In genomic region chr22:31295831-31296230, GRCh38 we compare ENCODE assay signal across 11 cellular contexts. TPM values are rescaled to one million over a fixed set of nuclear protein-coding genes. Genes with fewer than 3 reads are reported as not detected.
DNase-seq lines count a peak whose midpoint lies in the region; ATAC-seq and TF ChIP-seq lines count a peak whose summit lies in the region.
"Had no signal": no experiment of that assay in that cellular context is flagged by ENCODE, and none has a peak within 500 bp of the region (broad histone marks: within the 10 kb centered on the region; RNA-seq: fewer than 3 reads in every experiment).

No MANE protein-coding gene starts in this region.

- CTCF ChIA-PET in mammary epithelial cell (lab: Charles Lee; ENCODE audit: low non-redundant PET), result no interaction called here

- H3K9ac ChIP-seq in mammary epithelial cell (ENCODE audit: insufficient read depth, low read length), result no peak overlapping the region

- no peaks in the 10 kb centered on the region for H3K79me2 ChIP-seq in mammary epithelial cell (ENCODE audit: insufficient read depth, low read length)

- dilution Hi-C loops in mammary epithelial cell (cut with HindIII; ENCODE audit: low sequenced_read_pairs), result no loop called here

- WGBS in mammary epithelial cell (ENCODE audit: low coverage, missing lambda C conversion rate), result 100% methylated on average over 1 of the region's 1 CpG

- ATAC-seq in natural killer cell treated with Interleukin-12 subunit alpha and Interleukin-12 subunit beta and Interleukin-15 and Interleukin-18, amount 100 ng/mL, for 72 hours, result no peak
- no peak for ATAC-seq in natural killer cell

- BruUV-seq in mammary epithelial cell (replicated peaks; lab: Mats Ljungman, UMichigan), result no TSS peak

- H3K27me3 Mint-ChIP-seq in natural killer cell treated with Interleukin-12 subunit alpha and Interleukin-12 subunit beta and Interleukin-15 and Interleukin-18, amount 100 ng/mL, for 72 hours, result no peaks in the 10 kb centered on the region
- H3K27me3 Mint-ChIP-seq in natural killer cell (ENCODE audit: low read depth in 2 of 2), result no peaks in the 10 kb centered on the region

- H2AFZ ChIP-seq in mammary epithelial cell (ENCODE audit: low read depth, low read length), result peak overlapping the region; percentile 19

- TF ChIP-seq CTCF in natural killer cell (IDR thresholded peaks at IDR 0.05) (no peak), mammary epithelial cell (conservative IDR thresholded peaks at IDR 0.05 in 1 of 2, IDR thresholded peaks at IDR 0.05 in 1 of 2; ENCODE audit: extremely low read depth in 1 of 2, insufficient read depth in 1 of 2, low read depth in 1 of 2, low read length in 2 of 2) (no peak), BE2C (IDR thresholded peaks at IDR 0.05; ENCODE audit: low read depth, low read length) (no peak)

- no peaks in the 10 kb centered on the region for H3K9me3 Mint-ChIP-seq in natural killer cell treated with Interleukin-12 subunit alpha and Interleukin-12 subunit beta and Interleukin-15 and Interleukin-18, amount 100 ng/mL, for 72 hours
- H3K9me3 Mint-ChIP-seq in natural killer cell, result no peaks in the 10 kb centered on the region

- no peaks in the 10 kb centered on the region for H4K20me1 ChIP-seq in mammary epithelial cell (ENCODE audit: insufficient read depth, low read length)

- peak overlapping the region; percentile 71 for H3K27ac ChIP-seq in mammary epithelial cell (ENCODE audit: insufficient read depth, low read depth, low read length)

- peaks cover 35% of the 10 kb centered on the region for H3K4me1 ChIP-seq in mammary epithelial cell (ENCODE audit: insufficient read depth, low read length)
- no peaks in the 10 kb centered on the region for H3K4me1 ChIP-seq in BE2C

- H3K4me3 ChIP-seq in mammary epithelial cell (replicated peaks in 1 of 3; ENCODE audit: insufficient read depth in 1 of 3, low read depth in 2 of 3, low read length in 3 of 3) (no peak overlapping the region), BE2C (ENCODE audit: low read depth, low read length) (no peak overlapping the region)

- H3K9me3 ChIP-seq in mammary epithelial cell (replicated peaks; ENCODE audit: insufficient read depth, low read length) (no peaks in the 10 kb centered on the region), BE2C (no peaks in the 10 kb centered on the region)

- intact Hi-C loops in natural killer cell (cut with micrococcal nuclease), result no loop called here
- intact Hi-C loops in mammary epithelial cell (cut with micrococcal nuclease), result no loop called here

- peaks cover 22 to 30% of the 10 kb centered on the region in 2 donors for H3K4me1 Mint-ChIP-seq in natural killer cell treated with Interleukin-12 subunit alpha and Interleukin-12 subunit beta and Interleukin-15 and Interleukin-18, amount 100 ng/mL, for 72 hours (ENCODE audit: low read depth in 2 of 2)
- peaks cover 12 to 17% of the 10 kb centered on the region in 2 donors for H3K4me1 Mint-ChIP-seq in natural killer cell

- H3K27ac Mint-ChIP-seq in natural killer cell treated with Interleukin-12 subunit alpha and Interleukin-12 subunit beta and Interleukin-15 and Interleukin-18, amount 100 ng/mL, for 72 hours, result peak overlapping the region in 1 of 2 donors; percentile 10
- H3K27ac Mint-ChIP-seq in natural killer cell, result no peak overlapping the region
- H3K27ac Mint-ChIP-seq: progenitor cell of endocrine pancreas had no signal

- peak overlapping the region; percentile 61 for H3K4me2 ChIP-seq in mammary epithelial cell (ENCODE audit: insufficient read depth, low read depth, low read length)

- H3K4me3 Mint-ChIP-seq in natural killer cell treated with Interleukin-12 subunit alpha and Interleukin-12 subunit beta and Interleukin-15 and Interleukin-18, amount 100 ng/mL, for 72 hours, result peak overlapping the region; percentile 11
- no peak overlapping the region for H3K4me3 Mint-ChIP-seq in natural killer cell

- no peaks in the 10 kb centered on the region for H3K36me3 Mint-ChIP-seq in natural killer cell treated with Interleukin-12 subunit alpha and Interleukin-12 subunit beta and Interleukin-15 and Interleukin-18, amount 100 ng/mL, for 72 hours
- H3K36me3 Mint-ChIP-seq in natural killer cell, result no peaks in the 10 kb centered on the region

- DNase-seq in natural killer cell treated with Interleukin-12 subunit alpha and Interleukin-12 subunit beta and Interleukin-15 and Interleukin-18, amount 100 ng/mL, for 72 hours (ENCODE audit: low spot score), result no peak
- no peak for DNase-seq in natural killer cell
- DNase-seq in mammary epithelial cell, result peak; percentile 42
- peak; percentile 17 for DNase-seq in myocyte (ENCODE audit: low read depth)
- DNase-seq in BE2C, result no peak
- DNase-seq in NCI-H526 treated with DMSO at 0.1 percent for 48 hours (lab: John Stamatoyannopoulos, UW), result no peak
- no peak for DNase-seq in NCI-H748 (lab: John Stamatoyannopoulos, UW; ENCODE audit: unreplicated experiment)
- no peak for DNase-seq in amniotic stem cell (lab: John Stamatoyannopoulos, UW)
- DNase-seq: NCI-H1105 treated with DMSO at 0.1 percent for 48 hours, SHP77 had no signal

- H3K27me3 ChIP-seq in mammary epithelial cell (ENCODE audit: insufficient read depth, low read length) (no peaks in the 10 kb centered on the region), BE2C (no peaks in the 10 kb centered on the region)

- H3K36me3 ChIP-seq in mammary epithelial cell (ENCODE audit: insufficient read depth, low read length) (no peaks in the 10 kb centered on the region), BE2C (no peaks in the 10 kb centered on the region)

- in situ Hi-C loops in mammary epithelial cell (cut with MboI; ENCODE audit: low sequenced_read_pairs in 2 of 2), result no loop called here

RNA-seq across cellular contexts. Expression of gene PIK3IP1, which starts 3.5 kb away (rescaled TPM):
- 1 to 10 TPM in 1 of 2 donors, under 1 TPM in 1; 0.74 to 1.0 TPM for total RNA-seq in natural killer cell treated with Interleukin-12 subunit alpha and Interleukin-12 subunit beta and Interleukin-15 and Interleukin-18, amount 100 ng/mL, for 72 hours
- total RNA-seq in natural killer cell (100 to 1,000 TPM; 132 to 180 (median 161) TPM), mammary epithelial cell (10 to 100 TPM in 1 of 2 donors, 1 to 10 TPM in 1; 2.9 to 14.2 TPM), myocyte (10.9 and 16.0 TPM in 2 replicates)
- polyA plus RNA-seq in mammary epithelial cell, result 2.8 TPM
- 0.31 TPM for polyA minus RNA-seq in mammary epithelial cell
- polyA plus RNA-seq in myocyte (2012), result 33.3 TPM
- 5.4 TPM for polyA plus RNA-seq in BE2C (2012; ENCODE audit: insufficient read depth, insufficient read length, low read depth)

RNA-seq across cellular contexts. Expression of gene PATZ1, which starts 50.3 kb away (rescaled TPM):
- total RNA-seq in natural killer cell treated with Interleukin-12 subunit alpha and Interleukin-12 subunit beta and Interleukin-15 and Interleukin-18, amount 100 ng/mL, for 72 hours, result 10 to 100 TPM; 13.9 to 34.1 TPM
- total RNA-seq in natural killer cell (10 to 100 TPM; 31.5 to 39.2 (median 37.3) TPM), mammary epithelial cell (1 to 10 TPM; 7.2 to 8.3 TPM), myocyte (8.8 and 11.6 TPM in 2 replicates)
- 4.7 TPM for polyA plus RNA-seq in mammary epithelial cell
- 13.1 TPM for polyA minus RNA-seq in mammary epithelial cell
- 9.9 TPM for polyA plus RNA-seq in myocyte (2012)
- 79.1 TPM for polyA plus RNA-seq in BE2C (2012; ENCODE audit: insufficient read depth, insufficient read length, low read depth)

Comparison
In these comparisons a context has a peak if more than half of its experiments do, and no peak if none do; other contexts are left out.
1. DNase-seq: peak in mammary epithelial cell (single experiment) and myocyte (single experiment); none in natural killer cell treated with Interleukin-12 subunit alpha and Interleukin-12 subunit beta and Interleukin-15 and Interleukin-18, amount 100 ng/mL, for 72 hours (single experiment), natural killer cell (single experiment), BE2C (single experiment), NCI-H526 treated with DMSO at 0.1 percent for 48 hours (single experiment), NCI-H748 (single experiment) and amniotic stem cell (single experiment).